8 cellular contexts compared by ENCODE assay signal in genomic region chr2:127293758-127294562, GRCh38. TPM values are rescaled to one million over a fixed set of nuclear protein-coding genes. Genes with fewer than 3 reads are reported as not detected.
DNase-seq lines count a peak whose midpoint lies in the region; TF ChIP-seq lines count a peak whose summit lies in the region.

Gene ERCC3 (minus strand): TSS chr2:127294144. CDS start chr2:127294081, 63 bp downstream.

- no peak within 1 kb of the TSS for H2AK5ac ChIP-seq in H9 (ENCODE audit: insufficient read length, low read length)

- no peak within 1 kb of the TSS for H3K56ac ChIP-seq in H9 (ENCODE audit: insufficient read length, low read depth, low read length)

- no CpG with 5 or more reads among the region's 55 CpGs for WGBS in H9 (ENCODE audit: extremely low coverage, insufficient read length, low lambda C conversion rate)

- no peak for TF ChIP-seq CTCF in H9 (conservative IDR thresholded peaks at IDR 0.05)

- peak within 1 kb of the TSS; percentile 2 for H2BK120ac ChIP-seq in H9 (ENCODE audit: low read depth, low read length, poor library complexity, severe bottlenecking)

- H2AFZ ChIP-seq in H9 (ENCODE audit: low read length): no peak within 1 kb of the TSS

- no peak within 1 kb of the TSS for H4K8ac ChIP-seq in H9 (replicated peaks; ENCODE audit: insufficient read length, low read depth, low read length)

- H3K27me3 Mint-ChIP-seq in H9 (ENCODE audit: low read depth): no peaks in the 10 kb centered on the region
- H3K27me3 Mint-ChIP-seq in activated naive CD4-positive, alpha-beta T cell treated with anti-CD3 and anti-CD28 coated beads for 36 hours (ENCODE audit: low read depth): no peaks in the 10 kb centered on the region

- peaks cover 0 to 3% of the 10 kb centered on the region in 2 experiments; a peak in 1 of 5 replicates for H3K9me3 Mint-ChIP-seq in H9
- no peaks in the 10 kb centered on the region for H3K9me3 Mint-ChIP-seq in activated naive CD4-positive, alpha-beta T cell treated with anti-CD3 and anti-CD28 coated beads for 36 hours

- no peak within 1 kb of the TSS for H4K5ac ChIP-seq in H9 (ENCODE audit: insufficient read length, low read depth, low read length)

- no peaks in the 10 kb centered on the region for H3K79me2 ChIP-seq in H9 (ENCODE audit: insufficient read depth, low read length)

- H3K9ac ChIP-seq in H9 (ENCODE audit: extremely low read depth, insufficient read length, low read length): peak within 1 kb of the TSS; percentile 88

- intact Hi-C loops in activated naive CD4-positive, alpha-beta T cell treated with anti-CD3 and anti-CD28 coated beads for 36 hours (cut with micrococcal nuclease): loop anchor here (1.0 to 5.0 kb wide), 5 partner anchors 122 to 733 kb away; partner anchors contain the start of genes IWS1 and SAP130

- H2BK15ac ChIP-seq in H9 (ENCODE audit: low read depth, low read length): no peak within 1 kb of the TSS

- H4K91ac ChIP-seq in H9 (ENCODE audit: insufficient read length, low read depth, low read length): no peak within 1 kb of the TSS

- H3K79me1 ChIP-seq in H9 (ENCODE audit: insufficient read depth, low read depth, low read length, poor library complexity, severe bottlenecking): no peaks in the 10 kb centered on the region

- peaks cover 20 to 50% (median 42%) of the 10 kb centered on the region in 3 experiments for H3K36me3 Mint-ChIP-seq in H9 (ENCODE audit: insufficient read depth in 1 of 3, low read depth in 3 of 3)
- peaks cover 25% of the 10 kb centered on the region for H3K36me3 Mint-ChIP-seq in activated naive CD4-positive, alpha-beta T cell treated with anti-CD3 and anti-CD28 coated beads for 36 hours (ENCODE audit: low read depth)

- peak; percentile 32 for DNase-seq in GF-D8 (lab: John Stamatoyannopoulos, UW)
- peak; percentile 92 for DNase-seq in H9
- peak; percentile 81 for DNase-seq in M059J (ENCODE audit: low read depth)
- peak; percentile 92 for DNase-seq in SK-N-DZ (ENCODE audit: low spot score)
- peak; percentile 88 for DNase-seq in activated naive CD4-positive, alpha-beta T cell treated with anti-CD3 and anti-CD28 coated beads for 36 hours
- DNase-seq in germinal center (ENCODE audit: low spot score): peak; percentile 90
- peak; percentile 14 for DNase-seq in non-pigmented ciliary epithelial cell (ENCODE audit: low read depth)
- DNase-seq in substantia nigra (lab: John Stamatoyannopoulos, UW): peak in 48 of 49 donors; percentile 18 to 85 (median 68)

- H3T11ph ChIP-seq in H9 (ENCODE audit: low read length): peak within 1 kb of the TSS; percentile 21

- H2BK12ac ChIP-seq in H9 (ENCODE audit: insufficient read length, low read depth, low read length): peak within 1 kb of the TSS; percentile 35

- CTCF ChIA-PET in activated naive CD4-positive, alpha-beta T cell treated with anti-CD3 and anti-CD28 coated beads for 36 hours (lab: Charles Lee): interaction anchor here (0.7 to 1.5 kb wide), 7 partner anchors 13 to 228 kb away, joined by 3 to 6 read pairs (median 3); no protein-coding TSS in a partner anchor

- H3K27ac Mint-ChIP-seq in H9: peak within 1 kb of the TSS; percentile 96 to 98 (median 98)
- H3K27ac Mint-ChIP-seq in activated naive CD4-positive, alpha-beta T cell treated with anti-CD3 and anti-CD28 coated beads for 36 hours: peak within 1 kb of the TSS; percentile 95

- H3K23ac ChIP-seq in H9 (ENCODE audit: insufficient read length, low read depth, low read length): no peak within 1 kb of the TSS

- H2BK20ac ChIP-seq in H9 (ENCODE audit: low read depth, low read length, poor library complexity, severe bottlenecking): no peak within 1 kb of the TSS

- no peaks in the 10 kb centered on the region for H3K9me3 ChIP-seq in H9 (ENCODE audit: control insufficient read depth, low read depth, low read length)

- H3K27ac ChIP-seq in H9 (ENCODE audit: insufficient read length, low read depth, low read length) (peak within 1 kb of the TSS; percentile 69), substantia nigra (ENCODE audit: low read depth, low read length, poor library complexity, severe bottlenecking) (peak within 1 kb of the TSS; percentile 77)

- H3K4me3 Mint-ChIP-seq in H9: peak within 1 kb of the TSS; percentile 90 to 94
- H3K4me3 Mint-ChIP-seq in activated naive CD4-positive, alpha-beta T cell treated with anti-CD3 and anti-CD28 coated beads for 36 hours: peak within 1 kb of the TSS; percentile 99

- peak within 1 kb of the TSS; percentile 80 for H3K18ac ChIP-seq in H9 (ENCODE audit: insufficient read length, low read depth, low read length)

- H4K20me1 ChIP-seq in H9 (ENCODE audit: control insufficient read depth, insufficient read depth, insufficient read length): no peaks in the 10 kb centered on the region

- peak within 1 kb of the TSS; percentile 4 for H2BK5ac ChIP-seq in H9 (ENCODE audit: insufficient read length, low read length)

- H3K27me3 ChIP-seq in H9 (ENCODE audit: insufficient read depth, low read length): no peaks in the 10 kb centered on the region

- peak within 1 kb of the TSS; percentile 96 for H3K14ac ChIP-seq in H9 (ENCODE audit: insufficient read depth, low read length)

- H3K4me1 Mint-ChIP-seq in H9: peaks cover 4 to 20% of the 10 kb centered on the region in 2 experiments
- peaks cover 25% of the 10 kb centered on the region for H3K4me1 Mint-ChIP-seq in activated naive CD4-positive, alpha-beta T cell treated with anti-CD3 and anti-CD28 coated beads for 36 hours (ENCODE audit: low read depth)

- no peak within 1 kb of the TSS; the same call in 1 of the 2 replicates for H3K4ac ChIP-seq in H9 (ENCODE audit: low read depth, low read length)

- peaks cover 7% of the 10 kb centered on the region for H3K23me2 ChIP-seq in H9 (ENCODE audit: insufficient read length, low read depth, low read length, poor library complexity, severe bottlenecking)

- peak within 1 kb of the TSS; percentile 82 for H3K4me2 ChIP-seq in H9 (ENCODE audit: insufficient read depth, insufficient read length, low read length)

- H3K4me1 ChIP-seq in H9 (ENCODE audit: insufficient read depth, low read length): no peaks in the 10 kb centered on the region

RNA-seq across cellular contexts. Expression of gene ERCC3, which starts in this region (rescaled TPM):
- total RNA-seq in H9 (2021): 60.0 and 60.8 TPM in 2 replicates
- total RNA-seq in M059J (2014; rRNA removed; shearing (Covaris generic)): 36.5 and 40.0 TPM in 2 replicates
- polyA plus RNA-seq in SK-N-DZ (2014; cell fraction: cytosol; rRNA removed): 61.3 and 64.7 TPM in 2 replicates
- 160 and 243 TPM in 2 replicates for polyA plus RNA-seq in SK-N-DZ (2014; cell fraction: nucleus; rRNA removed)
- 10 to 100 TPM; 37.0 to 41.1 TPM for total RNA-seq in activated naive CD4-positive, alpha-beta T cell treated with anti-CD3 and anti-CD28 coated beads for 36 hours

Comparison
In these comparisons a context has a peak if more than half of its experiments do, and no peak if none do; other contexts are left out.
1. Peak in every context shown above with its lines: DNase-seq and H3K27ac ChIP-seq.
2. DNase-seq: peak in every context shown above with its lines; median percentile 92 in H9; 92 in SK-N-DZ; 90 in germinal center; 88 in activated naive CD4-positive, alpha-beta T cell treated with anti-CD3 and anti-CD28 coated beads for 36 hours; 81 in M059J; 68 in substantia nigra; 32 in GF-D8; 14 in non-pigmented ciliary epithelial cell.